18 cellular contexts compared by ENCODE assay signal in the genomic region with DNA sequence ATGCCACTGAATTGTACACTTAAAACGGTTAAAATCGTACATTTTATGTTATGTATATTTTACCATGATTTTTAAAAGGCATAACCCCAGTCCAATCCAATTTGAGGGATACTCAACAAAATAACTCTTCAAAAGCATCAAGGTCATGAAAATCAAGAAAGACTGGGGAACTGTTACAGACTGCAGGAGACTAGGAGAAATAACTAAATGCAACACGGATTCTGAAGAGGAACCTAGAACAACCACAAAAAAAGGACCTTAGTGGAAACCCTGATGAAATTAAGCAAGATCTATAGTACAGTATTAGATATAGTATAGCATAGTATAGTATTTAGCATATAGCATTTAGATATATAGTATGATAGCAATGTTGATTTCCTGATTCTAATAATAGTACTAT.
A peak's percentile ranks its signal among the peaks of the same experiment; 100 is the strongest.
DNase-seq lines count a peak whose midpoint lies in the region; FAIRE-seq and TF ChIP-seq lines count a peak whose summit lies in the region.
"Had no signal": no experiment of that assay in that cellular context is flagged by ENCODE, and none has a peak within 500 bp of the region (broad histone marks: within the 10 kb centered on the region; RNA-seq: fewer than 3 reads in every experiment).

No MANE protein-coding gene starts in this region.

- H3K27ac ChIP-seq in HL-60 (replicated peaks) (peak overlapping the region; percentile 86), coronary artery (no peak overlapping the region)
- H3K27ac ChIP-seq: Peyer's patch had no signal

- FAIRE-seq in GM19239 (lab: Jason Lieb, UNC) = no peak

- TF ChIP-seq CTCF in HL-60 (IDR thresholded peaks at IDR 0.05; ENCODE audit: insufficient read depth, low read length) = no peak
- TF ChIP-seq CTCF in coronary artery (IDR thresholded peaks at IDR 0.05) = no peak

- H3K27me3 ChIP-seq in HL-60 (ENCODE audit: insufficient read depth, poor library complexity, severe bottlenecking) = no peaks in the 10 kb centered on the region
- H3K27me3 ChIP-seq: Peyer's patch had no signal

- peak; percentile 47 to 48 for DNase-seq in AML-193 (lab: John Stamatoyannopoulos, UW)
- DNase-seq in HL-60 (ENCODE audit: low read depth in 1 of 2, low spot score in 1 of 2) = peak in 1 of 2 experiments; percentile 51
- peak; percentile 82 for DNase-seq in NOMO-1 treated with DMSO at 0.1 percent for 48 hours (lab: John Stamatoyannopoulos, UW; ENCODE audit: unreplicated experiment)
- peak; percentile 30 for DNase-seq in SKM-1 (lab: John Stamatoyannopoulos, UW; ENCODE audit: unreplicated experiment)
- no peak for DNase-seq in coronary artery (ENCODE audit: low spot score)
- DNase-seq in GM19239 (ENCODE audit: insufficient read length, low spot score) = no peak
- no peak for DNase-seq in NCI-H82 (lab: John Stamatoyannopoulos, UW)
- no peak for DNase-seq in EL
- DNase-seq: 8988T; CD8-positive, alpha-beta memory T cell; NCI-H1417 treated with DMSO at 0.1 percent for 48 hours; NCI-H187 treated with DMSO at 0.1 percent for 48 hours; NCI-H2227 treated with DMSO at 0.1 percent for 48 hours; NCI-H510A treated with DMSO at 0.1 percent for 48 hours; NCI-H774; Peyer's patch; T-helper 1 cell had no signal

- H3K4me3 ChIP-seq in HL-60 (replicated peaks; ENCODE audit: insufficient read depth, low read length) (no peak overlapping the region), coronary artery (no peak overlapping the region)
- H3K4me3 ChIP-seq: HAP-1, Peyer's patch had no signal

Comparison
In these comparisons a context has a peak if more than half of its experiments do, and no peak if none do; other contexts are left out.
1. DNase-seq: peak in AML-193 (2 of 2), NOMO-1 treated with DMSO at 0.1 percent for 48 hours (single experiment) and SKM-1 (single experiment); none in coronary artery (single experiment), GM19239 (single experiment), NCI-H82 (single experiment) and EL (single experiment).